ENCODE assay signal across 17 cellular contexts in genomic region chr3:190197346-190197763, GRCh38.
A peak's percentile ranks its signal among the peaks of the same experiment; 100 is the strongest.
DNase-seq lines count a peak whose midpoint lies in the region; ATAC-seq, FAIRE-seq and TF ChIP-seq lines count a peak whose summit lies in the region.
"Had no signal": no experiment of that assay in that cellular context is flagged by ENCODE, and none has a peak within 500 bp of the region (broad histone marks: within the 10 kb centered on the region; RNA-seq: fewer than 3 reads in every experiment).

No MANE protein-coding gene starts in this region.

- H3K4me1 ChIP-seq in HCT116 (ENCODE audit: control insufficient read depth in 1 of 2, insufficient read depth in 2 of 2, low read length in 2 of 2), result peaks cover 0 to 4% of the 10 kb centered on the region in 2 experiments; a peak in 2 of 4 replicates
- peaks cover 15% of the 10 kb centered on the region for H3K4me1 ChIP-seq in PC-3 (ENCODE audit: insufficient read depth, low read length)
- no peaks in the 10 kb centered on the region for H3K4me1 ChIP-seq in keratinocyte (ENCODE audit: control insufficient read depth, extremely low read depth, insufficient read depth, low read length)
- H3K4me1 ChIP-seq in smooth muscle cell (ENCODE audit: low read depth), result peaks cover 13% of the 10 kb centered on the region
- no peaks in the 10 kb centered on the region for H3K4me1 ChIP-seq in HAP-1
- H3K4me1 ChIP-seq: SJCRH30, vagina had no signal

- H3K4me3 ChIP-seq in HCT116 (replicated peaks in 1 of 2; ENCODE audit: low read depth in 1 of 2, low read length in 2 of 2) (no peak overlapping the region), PC-3 (ENCODE audit: low read length) (no peak overlapping the region), keratinocyte (ENCODE audit: control insufficient read depth in 2 of 3, extremely low read depth in 1 of 3, insufficient read depth in 2 of 3, low read depth in 1 of 3, low read length in 3 of 3) (no peak overlapping the region), smooth muscle cell (no peak overlapping the region), HAP-1 (no peak overlapping the region)
- H3K4me3 ChIP-seq: SJCRH30, vagina had no signal

- POLR2A ChIA-PET in HCT116 (lab: Charles Lee), result no interaction called here
- POLR2A ChIA-PET in PC-3 (lab: Charles Lee; ENCODE audit: unreplicated experiment), result interaction anchor here (0.7 kb wide), 1 partner anchor 76 kb away, joined by 3 read pairs; no protein-coding TSS in a partner anchor

- H3K79me2 ChIP-seq in HCT116 (ENCODE audit: insufficient read depth, low read length) (no peaks in the 10 kb centered on the region), PC-3 (ENCODE audit: low read length) (no peaks in the 10 kb centered on the region), keratinocyte (ENCODE audit: control insufficient read depth, insufficient read depth, low read length) (no peaks in the 10 kb centered on the region), smooth muscle cell (ENCODE audit: low read depth) (no peaks in the 10 kb centered on the region)

- H3F3A ChIP-seq in PC-3 (ENCODE audit: low read length, unreplicated experiment) (no peaks in the 10 kb centered on the region), smooth muscle cell (ENCODE audit: low read depth) (no peaks in the 10 kb centered on the region)

- H3K9ac ChIP-seq in HCT116 (ENCODE audit: low read length) (no peak overlapping the region), PC-3 (ENCODE audit: low read length) (no peak overlapping the region), keratinocyte (ENCODE audit: control insufficient read depth, extremely low read depth, insufficient read depth, low read length) (no peak overlapping the region), smooth muscle cell (ENCODE audit: low read depth) (no peak overlapping the region)

- BruUV-seq in HCT116 (replicated peaks; lab: Mats Ljungman, UMichigan) (no TSS peak), PC-3 (replicated peaks; lab: Mats Ljungman, UMichigan) (no TSS peak)

- no peak for TF ChIP-seq RAD21 in HCT116 (IDR thresholded peaks at IDR 0.05; ENCODE audit: low read depth)

- FAIRE-seq in keratinocyte (lab: Jason Lieb, UNC), result peak; percentile 51

- no peaks in the 10 kb centered on the region for H3K9me2 ChIP-seq in HCT116 (ENCODE audit: insufficient read depth)
- H3K9me2 ChIP-seq in PC-3 (replicated peaks; ENCODE audit: low read length), result no peaks in the 10 kb centered on the region

- no peak for ATAC-seq in HCT116
- ATAC-seq in PC-3, result no peak
- ATAC-seq in activated CD4-positive, CD25-positive, alpha-beta regulatory T cell treated with anti-CD3 and anti-CD28 coated beads, Interleukin-2, amount 50 U/mL, for 24 hours, result no peak
- ATAC-seq in GM19397 (IDR thresholded peaks at IDR 0.05; ENCODE audit: unreplicated experiment), result no peak
- ATAC-seq: activated T-cell treated with anti-CD3 and anti-CD28 coated beads, Interleukin-2, amount 50 U/mL, for 72 hours had no signal

- TF ChIP-seq CTCF in HCT116 (IDR thresholded peaks at IDR 0.05 in 2 of 3, conservative IDR thresholded peaks at IDR 0.05 in 1 of 3; ENCODE audit: borderline replicate concordance in 1 of 3, insufficient read depth in 1 of 3, low read depth in 2 of 3, low read length in 2 of 3) (no peak), PC-3 (conservative IDR thresholded peaks at IDR 0.05; ENCODE audit: low read depth, low read length) (no peak), keratinocyte (optimal IDR thresholded peaks at IDR 0.05 in 1 of 3, IDR thresholded peaks at IDR 0.05 in 1 of 3, conservative IDR thresholded peaks at IDR 0.05 in 1 of 3; ENCODE audit: extremely low read depth in 1 of 3, insufficient read depth in 2 of 3, low read length in 3 of 3) (no peak), smooth muscle cell (IDR thresholded peaks at IDR 0.05; ENCODE audit: borderline replicate concordance, insufficient read depth, poor library complexity, severe bottlenecking) (no peak)

- H3K4me2 ChIP-seq in HCT116 (ENCODE audit: low read length), result no peak overlapping the region
- H3K4me2 ChIP-seq in PC-3 (ENCODE audit: low read length), result no peak overlapping the region
- H3K4me2 ChIP-seq in keratinocyte (ENCODE audit: control insufficient read depth, extremely low read depth, insufficient read depth, low read depth, low read length), result no peak overlapping the region
- no peak overlapping the region for H3K4me2 ChIP-seq in smooth muscle cell

- CTCF ChIA-PET in HCT116 (lab: Charles Lee), result interaction anchor here (1.2 kb wide), 1 partner anchor 236 kb away, joined by 4 read pairs; no protein-coding TSS in a partner anchor
- CTCF ChIA-PET in PC-3 (lab: Charles Lee), result no interaction called here

- WGBS in smooth muscle cell (ENCODE audit: low lambda C conversion rate), result 84% methylated on average over 3 of the region's 3 CpGs

- in situ Hi-C loops in HAP-1 (cut with MboI; ENCODE audit: low sequenced_read_pairs), result no loop called here

- H3K9me1 ChIP-seq in keratinocyte (ENCODE audit: control insufficient read depth, extremely low read depth, insufficient read depth, low read length), result no peaks in the 10 kb centered on the region

- no peaks in the 10 kb centered on the region for H4K20me1 ChIP-seq in HCT116 (ENCODE audit: insufficient read depth)
- H4K20me1 ChIP-seq in PC-3 (ENCODE audit: low read length), result no peaks in the 10 kb centered on the region
- H4K20me1 ChIP-seq in keratinocyte (ENCODE audit: control insufficient read depth, extremely low read depth, insufficient read depth, low read length), result no peaks in the 10 kb centered on the region
- H4K20me1 ChIP-seq in smooth muscle cell (ENCODE audit: low read depth), result no peaks in the 10 kb centered on the region

- no peak for TF ChIP-seq POLR2A in HCT116 (IDR thresholded peaks at IDR 0.05; ENCODE audit: borderline replicate concordance, extremely low read depth, insufficient read depth, insufficient read length)

- H3K9me3 ChIP-seq in HCT116 (ENCODE audit: control insufficient read depth in 1 of 2, insufficient read depth in 1 of 2, low read depth in 1 of 2, low read length in 2 of 2), result no peaks in the 10 kb centered on the region
- H3K9me3 ChIP-seq in PC-3 (ENCODE audit: low read length), result no peaks in the 10 kb centered on the region
- no peaks in the 10 kb centered on the region for H3K9me3 ChIP-seq in keratinocyte (ENCODE audit: control insufficient read depth, low read depth, low read length)
- no peaks in the 10 kb centered on the region for H3K9me3 ChIP-seq in smooth muscle cell (replicated peaks; ENCODE audit: low read depth)
- no peaks in the 10 kb centered on the region for H3K9me3 ChIP-seq in HAP-1
- H3K9me3 ChIP-seq: SJCRH30, vagina had no signal

- no peak overlapping the region for H3K27ac ChIP-seq in HCT116 (ENCODE audit: low read depth, low read length)
- H3K27ac ChIP-seq in PC-3 (ENCODE audit: low read length), result no peak overlapping the region
- no peak overlapping the region for H3K27ac ChIP-seq in keratinocyte (ENCODE audit: control insufficient read depth, insufficient read depth, low read length)
- no peak overlapping the region for H3K27ac ChIP-seq in smooth muscle cell (ENCODE audit: low read depth)
- H3K27ac ChIP-seq: SJCRH30, vagina had no signal

- dilution Hi-C loops in keratinocyte (cut with MboI; ENCODE audit: extremely low pct_ligation_motif_present, low sequenced_read_pairs), result no loop called here

- H3K36me3 ChIP-seq in HCT116 (ENCODE audit: control insufficient read depth in 1 of 2, insufficient read depth in 2 of 2, low read length in 2 of 2) (no peaks in the 10 kb centered on the region), PC-3 (ENCODE audit: low read depth, low read length) (no peaks in the 10 kb centered on the region), keratinocyte (ENCODE audit: control insufficient read depth in 2 of 2, extremely low read depth in 1 of 2, insufficient read depth in 2 of 2, low read length in 2 of 2) (no peaks in the 10 kb centered on the region), smooth muscle cell (ENCODE audit: low read depth) (no peaks in the 10 kb centered on the region), HAP-1 (replicated peaks) (no peaks in the 10 kb centered on the region)
- H3K36me3 ChIP-seq: SJCRH30, vagina had no signal

- intact Hi-C loops in HCT116 (cut with micrococcal nuclease), result no loop called here
- intact Hi-C loops in PC-3 (cut with micrococcal nuclease), result no loop called here

- H2AFZ ChIP-seq in HCT116 (ENCODE audit: low read depth, low read length, poor library complexity, severe bottlenecking) (peak overlapping the region; percentile 35), PC-3 (ENCODE audit: low read length) (0 out of 2 replicates have a peak overlapping the region, but pooled peaks have one; percentile 31), keratinocyte (ENCODE audit: control insufficient read depth, low read length) (peak overlapping the region; percentile 4), smooth muscle cell (ENCODE audit: low read depth) (peak overlapping the region; percentile 92)

- DNase-seq in HCT116 (ENCODE audit: low read depth, low spot score) (no peak), PC-3 (no peak), keratinocyte (ENCODE audit: low read depth, low spot score) (no peak), smooth muscle cell (lab: John Stamatoyannopoulos, UW; ENCODE audit: unreplicated experiment) (no peak), HAP-1 (ENCODE audit: low spot score in 2 of 2) (no peak)
- DNase-seq: activated CD4-positive, alpha-beta T cell treated with anti-CD3 and anti-CD28 coated beads, Interleukin-2, amount 50 U/mL, for 4 hours; activated T-cell treated with anti-CD3 and anti-CD28 coated beads, Interleukin-2, amount 50 U/mL, for 72 hours; C1 segment of cervical spinal cord; DND-41; effector CD8-positive, alpha-beta T cell; foreskin melanocyte; immature natural killer cell; NK-92 treated with Interleukin-12 subunit alpha and Interleukin-12 subunit beta, amount 100 ng/mL, for 24 hours; SJCRH30 had no signal

- H3K27me3 ChIP-seq in HCT116 (ENCODE audit: insufficient read depth, low read length), result no peaks in the 10 kb centered on the region
- no peaks in the 10 kb centered on the region for H3K27me3 ChIP-seq in PC-3 (ENCODE audit: low read length)
- no peaks in the 10 kb centered on the region for H3K27me3 ChIP-seq in keratinocyte (ENCODE audit: control insufficient read depth, extremely low read depth, insufficient read depth, low read length)
- no peaks in the 10 kb centered on the region for H3K27me3 ChIP-seq in smooth muscle cell (ENCODE audit: low read depth)
- no peaks in the 10 kb centered on the region for H3K27me3 ChIP-seq in HAP-1 (ENCODE audit: low read depth)
- H3K27me3 ChIP-seq: SJCRH30, vagina had no signal

- RAD21 ChIA-PET in HCT116 (lab: Charles Lee; ENCODE audit: low non-redundant PET in 1 of 2, low total read pairs in 2 of 2, uncharacterized antibody in 2 of 2, unreplicated experiment in 2 of 2), result no interaction called here

TF ChIP-seq in HCT116, 20 proteins besides CTCF, POLR2A, EP300 and RAD21 (continues in another document):
- TF ChIP-seq FOSL1 (IDR thresholded peaks at IDR 0.05; ENCODE audit: low read depth) (no peak), YY1 (IDR thresholded peaks at IDR 0.05; ENCODE audit: extremely low read depth, insufficient replicate concordance, low read depth, low read length) (no peak), SP1 (IDR thresholded peaks at IDR 0.05; ENCODE audit: low read depth) (no peak), POLR2AphosphoS5 (IDR thresholded peaks at IDR 0.05; ENCODE audit: low read depth, low read length) (no peak)

Comparison
In these comparisons a context has a peak if more than half of its experiments do, and no peak if none do; other contexts are left out.
1. H2AFZ ChIP-seq: peak in every context shown above with its lines; median percentile 92 in smooth muscle cell; 35 in HCT116; 31 in PC-3; 4 in keratinocyte.